ENCODE assay signal across 17 cellular contexts in the genomic region with DNA sequence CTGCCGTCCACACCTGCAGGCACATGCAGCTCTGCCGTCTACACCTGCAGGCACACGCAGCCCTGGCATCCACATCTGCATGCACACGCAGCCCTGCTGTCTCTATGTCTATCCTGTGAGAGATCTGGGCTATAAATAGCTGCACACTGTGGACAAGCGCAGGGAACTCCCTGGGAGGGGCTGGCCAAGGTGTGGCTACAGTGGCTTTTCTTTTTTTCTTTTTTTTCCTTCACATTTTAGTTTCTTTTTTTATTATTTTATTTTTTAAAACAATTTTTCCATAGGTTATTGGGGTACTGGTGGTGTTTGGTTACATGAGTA. TPM values are rescaled to one million over a fixed set of nuclear protein-coding genes. Genes with fewer than 3 reads are reported as not detected.
DNase-seq lines count a peak whose midpoint lies in the region; ATAC-seq and TF ChIP-seq lines count a peak whose summit lies in the region.
"Had no signal": no experiment of that assay in that cellular context is flagged by ENCODE, and none has a peak within 500 bp of the region (broad histone marks: within the 10 kb centered on the region; RNA-seq: fewer than 3 reads in every experiment).

No MANE protein-coding gene starts in this region.

- no peak for TF ChIP-seq POLR2A in heart left ventricle (IDR thresholded peaks at IDR 0.05)

- no peak for ATAC-seq in CD4-positive, alpha-beta T cell (ENCODE audit: poor library complexity)
- peak in 3 of 4 donors; percentile 30 to 64 (median 39) for ATAC-seq in heart left ventricle
- ATAC-seq: Panc1 had no signal

- intact Hi-C loops in CD4-positive, alpha-beta T cell (cut with DNase I, micrococcal nuclease): no loop called here
- intact Hi-C loops in heart left ventricle (cut with DNase I): loop anchor here in 4 of 10 donors (2.0 kb wide), 4 partner anchors 15 to 49 kb away; a partner anchor contains a TSS

- H4K8ac ChIP-seq in neuronal stem cell (ENCODE audit: low read depth, low read length) (no peak overlapping the region), H9 (replicated peaks; ENCODE audit: insufficient read length, low read depth, low read length) (no peak overlapping the region)

- H3K27ac ChIP-seq in CD4-positive, alpha-beta T cell (ENCODE audit: low read depth, low read length): no peak overlapping the region
- peak overlapping the region in 6 of 12 donors; percentile 46 to 94 (median 82) for H3K27ac ChIP-seq in heart left ventricle
- H3K27ac ChIP-seq in neuronal stem cell (replicated peaks; ENCODE audit: low read length): no peak overlapping the region
- H3K27ac ChIP-seq in H9 (ENCODE audit: insufficient read length, low read depth, low read length): no peak overlapping the region

- no peak overlapping the region for H3K56ac ChIP-seq in H9 (ENCODE audit: insufficient read length, low read depth, low read length)

- peaks cover 19% of the 10 kb centered on the region for H3K4me1 Mint-ChIP-seq in CD4-positive, alpha-beta T cell (ENCODE audit: low read depth)
- no peaks in the 10 kb centered on the region for H3K4me1 Mint-ChIP-seq in glutamatergic neuron (ENCODE audit: low read depth, unreplicated experiment)
- no peaks in the 10 kb centered on the region for H3K4me1 Mint-ChIP-seq in H9

- H3K23me2 ChIP-seq in H9 (ENCODE audit: insufficient read length, low read depth, low read length, poor library complexity, severe bottlenecking): no peaks in the 10 kb centered on the region

- H3K27me3 Mint-ChIP-seq in CD4-positive, alpha-beta T cell: no peaks in the 10 kb centered on the region
- H3K27me3 Mint-ChIP-seq in glutamatergic neuron (ENCODE audit: unreplicated experiment) (no peaks in the 10 kb centered on the region), H9 (ENCODE audit: low read depth) (peaks cover 3% of the 10 kb centered on the region; the same call in 1 of the 2 replicates)

- no peak overlapping the region for H4K91ac ChIP-seq in neuronal stem cell (ENCODE audit: low read depth, low read length, poor library complexity)
- H4K91ac ChIP-seq in H9 (ENCODE audit: insufficient read length, low read depth, low read length): no peak overlapping the region

- no peaks in the 10 kb centered on the region for H4K20me1 ChIP-seq in H9 (ENCODE audit: control insufficient read depth, insufficient read depth, insufficient read length)

- H3T11ph ChIP-seq in H9 (ENCODE audit: low read length): no peak overlapping the region

- H2AFZ ChIP-seq in neuronal stem cell (ENCODE audit: low read length): no peak overlapping the region
- H2AFZ ChIP-seq in H9 (ENCODE audit: low read length): no peak overlapping the region

- H3K23ac ChIP-seq in neuronal stem cell (ENCODE audit: low read depth, low read length, poor library complexity) (peak overlapping the region; percentile 32), H9 (ENCODE audit: insufficient read length, low read depth, low read length) (no peak overlapping the region)

- H3K36me3 Mint-ChIP-seq in CD4-positive, alpha-beta T cell (ENCODE audit: low read depth): peaks cover 46% of the 10 kb centered on the region
- peaks cover 33% of the 10 kb centered on the region for H3K36me3 Mint-ChIP-seq in glutamatergic neuron (ENCODE audit: unreplicated experiment)
- H3K36me3 Mint-ChIP-seq in H9 (ENCODE audit: insufficient read depth in 1 of 3, low read depth in 3 of 3): peaks cover 47 to 55% (median 53%) of the 10 kb centered on the region in 3 experiments

- H2BK120ac ChIP-seq in neuronal stem cell (ENCODE audit: low read depth, low read length) (no peak overlapping the region), H9 (ENCODE audit: low read depth, low read length, poor library complexity, severe bottlenecking) (no peak overlapping the region)

- peak overlapping the region; percentile 21 for H3K27ac Mint-ChIP-seq in CD4-positive, alpha-beta T cell
- H3K27ac Mint-ChIP-seq in glutamatergic neuron (ENCODE audit: unreplicated experiment) (no peak overlapping the region), H9 (no peak overlapping the region)

- H3K4me3 Mint-ChIP-seq in CD4-positive, alpha-beta T cell: no peak overlapping the region
- H3K4me3 Mint-ChIP-seq in glutamatergic neuron (ENCODE audit: unreplicated experiment) (no peak overlapping the region), H9 (no peak overlapping the region)

- DNase-seq in CD4-positive, alpha-beta T cell: no peak
- peak; percentile 12 for DNase-seq in LoVo (ENCODE audit: low spot score)
- DNase-seq in heart left ventricle: peak in 1 of 5 donors; percentile 26
- DNase-seq in neuronal stem cell (ENCODE audit: low spot score): no peak
- no peak for DNase-seq in stimulated activated CD4-positive, alpha-beta T cell treated with anti-CD3 and anti-CD28 coated beads, Interleukin-4, amount 100 ng/mL, for 4 hours
- no peak for DNase-seq in glutamatergic neuron
- no peak for DNase-seq in H9
- DNase-seq: C1 segment of cervical spinal cord, Caco-2, DMS53, NCI-H1417 treated with DMSO at 0.1 percent for 48 hours, NCI-H2029 treated with DMSO at 0.1 percent for 48 hours, NCI-H510A, NCI-H82, SHP77 treated with DMSO at 0.1 percent for 48 hours had no signal

- no peak overlapping the region for H3K9ac ChIP-seq in neuronal stem cell (ENCODE audit: low read depth, low read length, poor library complexity)
- H3K9ac ChIP-seq in H9 (ENCODE audit: extremely low read depth, insufficient read length, low read length): no peak overlapping the region

- no peak overlapping the region for H3K4me3 ChIP-seq in heart left ventricle
- no peak overlapping the region for H3K4me3 ChIP-seq in neuronal stem cell (ENCODE audit: low read length in 2 of 2)
- H3K4me3 ChIP-seq: HAP-1 had no signal

- H2BK15ac ChIP-seq in neuronal stem cell (ENCODE audit: low read length) (no peak overlapping the region), H9 (ENCODE audit: low read depth, low read length) (no peak overlapping the region)

- TF ChIP-seq CTCF in CD4-positive, alpha-beta T cell (IDR thresholded peaks at IDR 0.05): no peak
- no peak for TF ChIP-seq CTCF in heart left ventricle (IDR thresholded peaks at IDR 0.05)
- no peak for TF ChIP-seq CTCF in glutamatergic neuron (IDR thresholded peaks at IDR 0.05; ENCODE audit: partially characterized antibody, unreplicated experiment)
- TF ChIP-seq CTCF in H9 (conservative IDR thresholded peaks at IDR 0.05): no peak

- H3K9me3 ChIP-seq in CD4-positive, alpha-beta T cell (ENCODE audit: control insufficient read depth, low read length): peaks cover 40% of the 10 kb centered on the region
- H3K9me3 ChIP-seq in heart left ventricle (peaks cover 0 to 34% (median 16%) of the 10 kb centered on the region in 12 donors), neuronal stem cell (replicated peaks in 1 of 2; ENCODE audit: control insufficient read depth in 2 of 2, insufficient read depth in 1 of 2, low read depth in 1 of 2, low read length in 2 of 2) (peaks cover 19 to 38% of the 10 kb centered on the region in 2 donors), H9 (ENCODE audit: control insufficient read depth, low read depth, low read length) (peaks cover 25% of the 10 kb centered on the region)

- no peaks in the 10 kb centered on the region for H3K79me2 ChIP-seq in H9 (ENCODE audit: insufficient read depth, low read length)

- H2BK12ac ChIP-seq in neuronal stem cell (ENCODE audit: low read length): no peak overlapping the region
- H2BK12ac ChIP-seq in H9 (ENCODE audit: insufficient read length, low read depth, low read length): no peak overlapping the region

- H2BK5ac ChIP-seq in neuronal stem cell (ENCODE audit: low read length): no peak overlapping the region
- H2BK5ac ChIP-seq in H9 (ENCODE audit: insufficient read length, low read length): no peak overlapping the region

- POLR2A ChIA-PET in CD4-positive, alpha-beta T cell (lab: Charles Lee): no interaction called here

- peaks cover 0 to 55% (median 18%) of the 10 kb centered on the region in 12 donors for H3K4me1 ChIP-seq in heart left ventricle
- H3K4me1 ChIP-seq in neuronal stem cell (ENCODE audit: control insufficient read depth in 2 of 2, insufficient read depth in 1 of 2, low read depth in 1 of 2, low read length in 2 of 2): no peaks in the 10 kb centered on the region
- no peaks in the 10 kb centered on the region for H3K4me1 ChIP-seq in H9 (ENCODE audit: insufficient read depth, low read length)

- H2AK5ac ChIP-seq in neuronal stem cell (ENCODE audit: low read depth, low read length): no peak overlapping the region
- H2AK5ac ChIP-seq in H9 (ENCODE audit: insufficient read length, low read length): no peak overlapping the region

- no peak overlapping the region for H3K18ac ChIP-seq in neuronal stem cell (ENCODE audit: low read length)
- H3K18ac ChIP-seq in H9 (ENCODE audit: insufficient read length, low read depth, low read length): no peak overlapping the region

- H3K4ac ChIP-seq in neuronal stem cell (ENCODE audit: low read length) (no peak overlapping the region), H9 (ENCODE audit: low read depth, low read length) (no peak overlapping the region)

- H3K4me2 ChIP-seq in neuronal stem cell (ENCODE audit: insufficient read depth, low read length, poor library complexity, severe bottlenecking): no peak overlapping the region
- H3K4me2 ChIP-seq in H9 (ENCODE audit: insufficient read depth, insufficient read length, low read length): no peak overlapping the region

- no peak overlapping the region for H3K14ac ChIP-seq in neuronal stem cell (ENCODE audit: low read length)
- H3K14ac ChIP-seq in H9 (ENCODE audit: insufficient read depth, low read length): no peak overlapping the region

- no peak overlapping the region for H2BK20ac ChIP-seq in H9 (ENCODE audit: low read depth, low read length, poor library complexity, severe bottlenecking)

- H3K79me1 ChIP-seq in neuronal stem cell (ENCODE audit: low read depth, low read length) (no peaks in the 10 kb centered on the region), H9 (ENCODE audit: insufficient read depth, low read depth, low read length, poor library complexity, severe bottlenecking) (no peaks in the 10 kb centered on the region)

- WGBS in heart left ventricle, 4 donors: 53 to 62% (median 55%) methylated on average over 5 of the region's 5 CpGs
- WGBS in neuronal stem cell (ENCODE audit: extremely low coverage in 2 of 2, insufficient read length in 2 of 2, insufficient replicate concordance in 1 of 2), 2 donors: no CpG with 5 or more reads among the region's 5 CpGs
- no CpG with 5 or more reads among the region's 5 CpGs for WGBS in H9 (ENCODE audit: extremely low coverage, insufficient read length, low lambda C conversion rate)

- no peak overlapping the region for H4K5ac ChIP-seq in H9 (ENCODE audit: insufficient read length, low read depth, low read length)

- H3K36me3 ChIP-seq in heart left ventricle: peaks cover 0 to 14% (median 3%) of the 10 kb centered on the region in 9 donors
- H3K36me3 ChIP-seq in neuronal stem cell (replicated peaks in 1 of 2; ENCODE audit: control insufficient read depth in 2 of 2, insufficient read depth in 2 of 2, low read length in 2 of 2): peaks cover 5 to 8% of the 10 kb centered on the region in 2 donors
- H3K36me3 ChIP-seq: HAP-1 had no signal

- H3K9me3 Mint-ChIP-seq in CD4-positive, alpha-beta T cell: peaks cover 30% of the 10 kb centered on the region
- H3K9me3 Mint-ChIP-seq in glutamatergic neuron (ENCODE audit: unreplicated experiment): peaks cover 9% of the 10 kb centered on the region
- H3K9me3 Mint-ChIP-seq in H9: peaks cover 42 to 50% of the 10 kb centered on the region in 2 experiments

- H3K27me3 ChIP-seq in CD4-positive, alpha-beta T cell (ENCODE audit: control insufficient read depth, insufficient read depth, low read length): no peaks in the 10 kb centered on the region
- H3K27me3 ChIP-seq in heart left ventricle: no peaks in the 10 kb centered on the region
- no peaks in the 10 kb centered on the region for H3K27me3 ChIP-seq in neuronal stem cell (ENCODE audit: control insufficient read depth in 3 of 3, insufficient read depth in 3 of 3, low read depth in 1 of 3, low read length in 3 of 3)
- H3K27me3 ChIP-seq in H9 (ENCODE audit: insufficient read depth, low read length): no peaks in the 10 kb centered on the region

- CTCF ChIA-PET in CD4-positive, alpha-beta T cell (lab: Charles Lee): no interaction called here

RNA-seq across cellular contexts. Expression of a gene that starts 42.0 kb away (rescaled TPM):
- total RNA-seq in CD4-positive, alpha-beta T cell: 1 to 10 TPM; 2.0 to 2.7 TPM
- 100 to 1,000 TPM in 7 of 9 donors, 10 to 100 TPM in 2; 68.7 to 179 (median 149) TPM for total RNA-seq in heart left ventricle
- 10 to 100 TPM in 1 of 2 donors, 1 to 10 TPM in 1; 7.5 to 42.1 TPM for polyA plus RNA-seq in heart left ventricle
- polyA plus RNA-seq in neuronal stem cell (2013, experiment 1 of 2): 5.9 TPM
- polyA plus RNA-seq in neuronal stem cell (2013, experiment 2 of 2): 6.2 TPM
- 5.8 TPM for total RNA-seq in glutamatergic neuron (ENCODE audit: unreplicated experiment)
- 3.6 and 3.8 TPM in 2 replicates for total RNA-seq in H9 (2021)

Comparison
In these comparisons a context has a peak if more than half of its experiments do, and no peak if none do; other contexts are left out.
1. RNA of a gene that starts 42.0 kb away (total RNA-seq): 68.7 to 179 TPM in heart left ventricle; 5.8 TPM in glutamatergic neuron (single experiment), 3.6 to 3.8 TPM in H9 and 2.0 to 2.7 TPM in CD4-positive, alpha-beta T cell; every median in the first group is over 10 times any median in the second.